ENCODE assay signal across 8 cellular contexts in genomic region chr15:74835312-74835823, GRCh38. TPM values are rescaled to one million over a fixed set of nuclear protein-coding genes. Genes with fewer than 3 reads are reported as not detected.
DNase-seq lines count a peak whose midpoint lies in the region; ATAC-seq, FAIRE-seq and TF ChIP-seq lines count a peak whose summit lies in the region.

No MANE protein-coding gene starts in this region.

- TF ChIP-seq RAD21 in SK-N-SH (IDR thresholded peaks at IDR 0.05; ENCODE audit: low read length) (peak; percentile 64), GM12878 (IDR thresholded peaks at IDR 0.05; ENCODE audit: insufficient read depth, low read depth, low read length) (peak; percentile 69)

- no peaks in the 10 kb centered on the region for H3K9me3 ChIP-seq in CD8-positive, alpha-beta T cell (ENCODE audit: low read length)
- H3K9me3 ChIP-seq in SK-N-SH = no peaks in the 10 kb centered on the region
- H3K9me3 ChIP-seq in GM12878 (replicated peaks; ENCODE audit: control insufficient read depth, insufficient read depth, low read length) = no peaks in the 10 kb centered on the region

- no peaks in the 10 kb centered on the region for H3K79me2 ChIP-seq in SK-N-SH (ENCODE audit: insufficient read depth)
- no peaks in the 10 kb centered on the region for H3K79me2 ChIP-seq in GM12878 (ENCODE audit: control insufficient read depth, insufficient read depth, low read length)

- DNase-seq in CD8-positive, alpha-beta T cell = peak in 6 of 7 experiments; percentile 13 to 62 (median 40)
- DNase-seq in HL-60 (ENCODE audit: low read depth in 1 of 2, low spot score in 1 of 2) = peak; percentile 48 to 61
- peak; percentile 87 for DNase-seq in SK-N-SH
- DNase-seq in GM12878 (ENCODE audit: low read depth, low spot score) = no peak
- DNase-seq in iPS-NIHi11 (ENCODE audit: low spot score) = peak; percentile 93
- DNase-seq in stimulated activated CD4-positive, alpha-beta T cell treated with anti-CD3 and anti-CD28 coated beads, Interleukin-4, amount 100 ng/mL, for 1 hour = peak; percentile 49

- H3K27ac Mint-ChIP-seq in CD8-positive, alpha-beta T cell = no peak overlapping the region

- no peaks in the 10 kb centered on the region for H3K27me3 ChIP-seq in CD8-positive, alpha-beta T cell (ENCODE audit: insufficient read depth, low read length)
- H3K27me3 ChIP-seq in HL-60 (ENCODE audit: insufficient read depth, poor library complexity, severe bottlenecking) (no peaks in the 10 kb centered on the region), SK-N-SH (ENCODE audit: insufficient read depth) (no peaks in the 10 kb centered on the region), GM12878 (replicated peaks in 1 of 2; ENCODE audit: control insufficient read depth in 2 of 2, insufficient read depth in 2 of 2, low read length in 1 of 2) (no peaks in the 10 kb centered on the region)

- H3K9ac ChIP-seq in SK-N-SH (no peak overlapping the region), GM12878 (ENCODE audit: control insufficient read depth, insufficient read depth, low read length) (no peak overlapping the region)

- CTCF ChIA-PET in CD8-positive, alpha-beta T cell (lab: Charles Lee) = interaction anchor here (0.6 to 4.4 kb wide), 19 partner anchors 30 to 203 kb away, joined by 3 to 23 read pairs (median 4); no protein-coding TSS in a partner anchor
- CTCF ChIA-PET in SK-N-SH (lab: Yijun Ruan, JAX) = interaction anchor here (0.7 to 10.8 kb wide), 15 partner anchors 8 to 201 kb away, joined by 3 to 95 read pairs (median 4); partner anchors contain the start of gene CSK
- CTCF ChIA-PET in GM12878 (lab: Yijun Ruan, JAX) = interaction anchor here (0.7 to 4.5 kb wide), 9 partner anchors 9 to 65 kb away, joined by 3 to 30 read pairs (median 3); partner anchors contain the start of gene CPLX3

- 52% methylated on average over 5 of the region's 5 CpGs for WGBS in SK-N-SH (ENCODE audit: low lambda C conversion rate)
- 58% methylated on average over 5 of the region's 5 CpGs for WGBS in GM12878 (ENCODE audit: insufficient coverage, insufficient replicate concordance, low lambda C conversion rate, missing lambda C conversion rate)

- peak; percentile 65 for ATAC-seq in CD8-positive, alpha-beta T cell
- ATAC-seq in GM12878 = peak; percentile 69
- no peak for ATAC-seq in HG03095 (IDR thresholded peaks at IDR 0.05; ENCODE audit: unreplicated experiment)
- ATAC-seq in HG02642 (IDR thresholded peaks at IDR 0.05; ENCODE audit: poor library complexity, unreplicated experiment) = no peak

- in situ Hi-C loops in GM12878 (cut with MboI) = no loop called here

- H3K4me1 ChIP-seq in CD8-positive, alpha-beta T cell (ENCODE audit: insufficient read depth, low read length) = no peaks in the 10 kb centered on the region
- H3K4me1 ChIP-seq in SK-N-SH (ENCODE audit: control insufficient read depth in 1 of 2, insufficient read depth in 2 of 2, low read depth in 1 of 2, low read length in 1 of 2) (peaks cover 0 to 16% of the 10 kb centered on the region in 2 experiments; a peak in 1 of 4 replicates), GM12878 (ENCODE audit: control insufficient read depth, insufficient read depth, low read length) (no peaks in the 10 kb centered on the region)

- no peaks in the 10 kb centered on the region for H3K9me2 ChIP-seq in SK-N-SH

- H3K27me3 Mint-ChIP-seq in CD8-positive, alpha-beta T cell (ENCODE audit: low read depth) = peaks cover 2% of the 10 kb centered on the region

- POLR2A ChIA-PET in CD8-positive, alpha-beta T cell (lab: Charles Lee) = interaction anchor here (0.5 kb wide), 1 partner anchor 59 kb away, joined by 3 read pairs; no protein-coding TSS in a partner anchor
- POLR2A ChIA-PET in SK-N-SH (lab: Yijun Ruan, JAX) (no interaction called here), GM12878 (lab: Charles Lee) (interaction anchor here (1.5 kb wide), 1 partner anchor 58 kb away, joined by 6 read pairs; no protein-coding TSS in a partner anchor)

- H3K27ac ChIP-seq in CD8-positive, alpha-beta T cell (ENCODE audit: low read depth, low read length) = no peak overlapping the region
- H3K27ac ChIP-seq in HL-60 (replicated peaks) = no peak overlapping the region
- no peak overlapping the region; a peak in 1 of 4 replicates for H3K27ac ChIP-seq in SK-N-SH (ENCODE audit: low read depth in 2 of 2, low read length in 1 of 2)
- no peak overlapping the region for H3K27ac ChIP-seq in GM12878 (ENCODE audit: control insufficient read depth, insufficient read depth)

- intact Hi-C loops in CD8-positive, alpha-beta T cell (cut with DNase I, micrococcal nuclease) = no loop called here
- intact Hi-C loops in GM12878 (cut with micrococcal nuclease; ENCODE audit: unreplicated experiment) = loop anchor here (1.0 to 5.0 kb wide), 2 partner anchors 65 to 198 kb away; no protein-coding TSS in a partner anchor

- H3K4me3 Mint-ChIP-seq in CD8-positive, alpha-beta T cell = no peak overlapping the region

- no peaks in the 10 kb centered on the region for H3F3A ChIP-seq in SK-N-SH (replicated peaks; ENCODE audit: insufficient read depth)

- TF ChIP-seq EP300 in SK-N-SH (IDR thresholded peaks at IDR 0.05; ENCODE audit: borderline replicate concordance in 1 of 2, low read depth in 1 of 2, low read length in 1 of 2) (no peak), GM12878 (IDR thresholded peaks at IDR 0.05; ENCODE audit: borderline replicate concordance in 1 of 2, control insufficient read depth in 1 of 2, low read depth in 2 of 2, low read length in 2 of 2) (no peak)

- H3K36me3 Mint-ChIP-seq in CD8-positive, alpha-beta T cell = peaks cover 33% of the 10 kb centered on the region

- no TSS peak for BruUV-seq in GM12878 (replicated peaks; lab: Mats Ljungman, UMichigan)

- peak; percentile 62 for TF ChIP-seq CTCF in CD8-positive, alpha-beta T cell (IDR thresholded peaks at IDR 0.05)
- TF ChIP-seq CTCF in HL-60 (IDR thresholded peaks at IDR 0.05; ENCODE audit: insufficient read depth, low read length) (peak; percentile 81), SK-N-SH (IDR thresholded peaks at IDR 0.05) (peak; percentile 74), GM12878 (IDR thresholded peaks at IDR 0.05 in 2 of 3, conservative IDR thresholded peaks at IDR 0.05 in 1 of 3; ENCODE audit: control insufficient read depth in 2 of 3, extremely low read depth in 1 of 3, insufficient read depth in 1 of 3, low read depth in 3 of 3, low read length in 3 of 3) (peak; percentile 65 to 86 (median 83))

- H3K4me2 ChIP-seq in SK-N-SH (no peak overlapping the region), GM12878 (ENCODE audit: control insufficient read depth, insufficient read depth) (no peak overlapping the region)

- SMC1A ChIA-PET in GM12878 (lab: Charles Lee; ENCODE audit: uncharacterized antibody, unreplicated experiment) = interaction anchor here (0.7 to 3.0 kb wide), 3 partner anchors 21 to 66 kb away, joined by 3 to 16 read pairs (median 7); no protein-coding TSS in a partner anchor

- no peak for TF ChIP-seq POLR2A in GM12878 (IDR thresholded peaks at IDR 0.05; ENCODE audit: low read depth, low read length)

- H2AFZ ChIP-seq in SK-N-SH (ENCODE audit: low read depth) (no peak overlapping the region), GM12878 (ENCODE audit: control insufficient read depth, low read depth, low read length) (no peak overlapping the region)

- peaks cover 6% of the 10 kb centered on the region for H3K36me3 ChIP-seq in CD8-positive, alpha-beta T cell (ENCODE audit: insufficient read depth, low read length)
- H3K36me3 ChIP-seq in SK-N-SH (replicated peaks in 1 of 2; ENCODE audit: control insufficient read depth in 1 of 2, insufficient read depth in 2 of 2, low read length in 1 of 2) (peaks cover 0 to 23% of the 10 kb centered on the region in 2 experiments), GM12878 (ENCODE audit: control insufficient read depth in 2 of 2, insufficient read depth in 2 of 2, low read length in 1 of 2) (no peaks in the 10 kb centered on the region)

- H4K20me1 ChIP-seq in SK-N-SH (ENCODE audit: insufficient read depth) (no peaks in the 10 kb centered on the region), GM12878 (ENCODE audit: control insufficient read depth, insufficient read depth) (no peaks in the 10 kb centered on the region)

- H3K9me3 Mint-ChIP-seq in CD8-positive, alpha-beta T cell = no peaks in the 10 kb centered on the region

- no peak overlapping the region for H3K4me3 ChIP-seq in CD8-positive, alpha-beta T cell (ENCODE audit: low read depth, low read length)
- H3K4me3 ChIP-seq in HL-60 (replicated peaks; ENCODE audit: insufficient read depth, low read length) = no peak overlapping the region
- peak overlapping the region in 1 of 2 experiments; percentile 49; a peak in 1 of 4 replicates for H3K4me3 ChIP-seq in SK-N-SH (ENCODE audit: low read depth in 2 of 2, low read length in 1 of 2)
- no peak overlapping the region for H3K4me3 ChIP-seq in GM12878

- H3K4me1 Mint-ChIP-seq in CD8-positive, alpha-beta T cell (ENCODE audit: low read depth) = no peaks in the 10 kb centered on the region

- RAD21 ChIA-PET in GM12878 (lab: Charles Lee; ENCODE audit: unreplicated experiment) = interaction anchor here (1.0 to 2.5 kb wide), 4 partner anchors 9 to 66 kb away, joined by 3 to 17 read pairs (median 6); partner anchors contain the start of gene CPLX3

- peak; percentile 54 for FAIRE-seq in GM12878 (lab: Jason Lieb, UNC)

RNA-seq across cellular contexts. Expression of gene ULK3, which starts 7.6 kb away (rescaled TPM):
- total RNA-seq in CD8-positive, alpha-beta T cell = 10 to 100 TPM; 34.3 to 35.1 TPM
- polyA plus RNA-seq in SK-N-SH (2012; rRNA removed) (41.3 and 55.3 TPM in 2 replicates), GM12878 (2011; rRNA removed) (29.7 and 38.8 TPM in 2 replicates), GM12878 (2014; fragmentation: Illumina TruSeq; extraction: Trizol) (19.9 and 25.4 TPM in 2 replicates), GM12878 (2014; fragmentation: Nextera tagmentation; extraction: Ambion mirVana) (1 to 10 TPM in 1 of 2 experiments, under 1 TPM in 1; 0.64 to 1.4 TPM), GM12878 (2014; rRNA removed) (35.3 and 38.9 TPM in 2 replicates), GM12878 (2016; fragmentation: Nextera tagmentation; extraction: Ambion mirVana) (10 to 100 TPM; 26.2 to 28.1 TPM)
- polyA plus RNA-seq in SK-N-SH (2012; cell fraction: cytosol; rRNA removed) = 11.1 and 17.6 TPM in 2 replicates
- polyA plus RNA-seq in SK-N-SH (2012; cell fraction: nucleus; rRNA removed) = 300 and 348 TPM in 2 replicates
- 50.6 and 54.0 TPM in 2 replicates for total RNA-seq in GM12878 (2013; cell fraction: nucleolus; rRNA removed)
- total RNA-seq in GM12878 (2014; rRNA removed) (28.2 and 29.4 TPM in 2 replicates), GM12878 (2014; rRNA removed; fragmentation: Illumina TruSeq; extraction: Trizol) (12.3 and 14.1 TPM in 2 replicates), GM12878 (2021) (27.8 and 31.9 TPM in 2 replicates)
- 10.4 TPM for polyA plus RNA-seq in GM12878 (2011; ENCODE audit: low read depth)
- polyA plus RNA-seq in GM12878 (2011; cell fraction: cytosol; rRNA removed) = 35.0 and 41.0 TPM in 2 replicates
- polyA plus RNA-seq in GM12878 (2011; cell fraction: nucleus; rRNA removed) = 214 and 258 TPM in 2 replicates
- polyA plus RNA-seq in GM12878 (2012) = 15.2 and 22.4 TPM in 2 replicates
- polyA minus RNA-seq in GM12878 (2011; rRNA and poly(A)+ RNA removed) = 19.2 and 19.5 TPM in 2 replicates
- polyA minus RNA-seq in GM12878 (2011; cell fraction: cytosol; rRNA and poly(A)+ RNA removed) = 6.1 and 9.3 TPM in 2 replicates
- 21.8 and 23.7 TPM in 2 replicates for polyA minus RNA-seq in GM12878 (2011; cell fraction: nucleus; rRNA and poly(A)+ RNA removed)

RNA-seq across cellular contexts. Expression of gene CPLX3, which starts 8.9 kb away (rescaled TPM):
- total RNA-seq in CD8-positive, alpha-beta T cell = under 1 TPM; 0.19 to 0.36 TPM
- polyA plus RNA-seq in SK-N-SH (2012; rRNA removed) = not detected in 2 replicates
- polyA plus RNA-seq in SK-N-SH (2012; cell fraction: cytosol; rRNA removed) = not detected in 2 replicates
- 0.08 and 0.23 TPM in 2 replicates for polyA plus RNA-seq in SK-N-SH (2012; cell fraction: nucleus; rRNA removed)
- total RNA-seq in GM12878 (2013; cell fraction: nucleolus; rRNA removed) = not detected in 2 replicates
- 0.11 TPM in 1 of 2 replicates, not detected in the other for total RNA-seq in GM12878 (2014; rRNA removed)
- not detected in 2 replicates for total RNA-seq in GM12878 (2014; rRNA removed; fragmentation: Illumina TruSeq; extraction: Trizol)
- not detected in 2 replicates for total RNA-seq in GM12878 (2021)
- not detected for polyA plus RNA-seq in GM12878 (2011; ENCODE audit: low read depth)
- not detected in 2 replicates for polyA plus RNA-seq in GM12878 (2011; rRNA removed)
- polyA plus RNA-seq in GM12878 (2011; cell fraction: cytosol; rRNA removed) = not detected in 2 replicates
- polyA plus RNA-seq in GM12878 (2011; cell fraction: nucleus; rRNA removed) = 0.16 and 0.24 TPM in 2 replicates
- polyA plus RNA-seq in GM12878 (2012) = not detected in 2 replicates
- not detected in 2 replicates for polyA plus RNA-seq in GM12878 (2014; fragmentation: Illumina TruSeq; extraction: Trizol)
- polyA plus RNA-seq in GM12878 (2014; fragmentation: Nextera tagmentation; extraction: Ambion mirVana) = under 1 TPM in 1 of 2 experiments, not detected in 1; 0.02 TPM
- 0.04 TPM in 1 of 2 replicates, not detected in the other for polyA plus RNA-seq in GM12878 (2014; rRNA removed)
- polyA plus RNA-seq in GM12878 (2016; fragmentation: Nextera tagmentation; extraction: Ambion mirVana) = not detected
- not detected in 2 replicates for polyA minus RNA-seq in GM12878 (2011; rRNA and poly(A)+ RNA removed)
- not detected in 2 replicates for polyA minus RNA-seq in GM12878 (2011; cell fraction: cytosol; rRNA and poly(A)+ RNA removed)
- polyA minus RNA-seq in GM12878 (2011; cell fraction: nucleus; rRNA and poly(A)+ RNA removed) = not detected in 2 replicates

RNA-seq across cellular contexts. Expression of gene LMAN1L, which starts 22.7 kb away (rescaled TPM):
- not detected for total RNA-seq in CD8-positive, alpha-beta T cell
- polyA plus RNA-seq in SK-N-SH (2012; rRNA removed) (0.02 TPM in 1 of 2 replicates, not detected in the other), GM12878 (2011; rRNA removed) (not detected in 2 replicates), GM12878 (2014; fragmentation: Illumina TruSeq; extraction: Trizol) (not detected in 2 replicates), GM12878 (2014; fragmentation: Nextera tagmentation; extraction: Ambion mirVana) (not detected), GM12878 (2014; rRNA removed) (not detected in 2 replicates), GM12878 (2016; fragmentation: Nextera tagmentation; extraction: Ambion mirVana) (not detected)
- not detected in 2 replicates for polyA plus RNA-seq in SK-N-SH (2012; cell fraction: cytosol; rRNA removed)
- 0.04 and 0.08 TPM in 2 replicates for polyA plus RNA-seq in SK-N-SH (2012; cell fraction: nucleus; rRNA removed)
- total RNA-seq in GM12878 (2013; cell fraction: nucleolus; rRNA removed) = 0.47 and 0.61 TPM in 2 replicates
- total RNA-seq in GM12878 (2014; rRNA removed) (not detected in 2 replicates), GM12878 (2014; rRNA removed; fragmentation: Illumina TruSeq; extraction: Trizol) (not detected in 2 replicates), GM12878 (2021) (not detected in 2 replicates)
- polyA plus RNA-seq in GM12878 (2011; ENCODE audit: low read depth) = not detected
- not detected in 2 replicates for polyA plus RNA-seq in GM12878 (2011; cell fraction: cytosol; rRNA removed)
- polyA plus RNA-seq in GM12878 (2011; cell fraction: nucleus; rRNA removed) = 0.16 and 0.76 TPM in 2 replicates
- 0.20 and 0.32 TPM in 2 replicates for polyA plus RNA-seq in GM12878 (2012)
- polyA minus RNA-seq in GM12878 (2011; rRNA and poly(A)+ RNA removed) = 0.29 TPM in 1 of 2 replicates, not detected in the other
- polyA minus RNA-seq in GM12878 (2011; cell fraction: cytosol; rRNA and poly(A)+ RNA removed) = not detected in 2 replicates
- polyA minus RNA-seq in GM12878 (2011; cell fraction: nucleus; rRNA and poly(A)+ RNA removed) = not detected in 2 replicates

RNA-seq across cellular contexts. Expression of gene SCAMP2, which starts 37.8 kb away (rescaled TPM):
- 10 to 100 TPM; 48.7 to 57.2 TPM for total RNA-seq in CD8-positive, alpha-beta T cell
- 88.1 and 99.5 TPM in 2 replicates for polyA plus RNA-seq in SK-N-SH (2012; rRNA removed)
- 58.0 and 74.0 TPM in 2 replicates for polyA plus RNA-seq in SK-N-SH (2012; cell fraction: cytosol; rRNA removed)
- 47.0 and 56.7 TPM in 2 replicates for polyA plus RNA-seq in SK-N-SH (2012; cell fraction: nucleus; rRNA removed)
- total RNA-seq in GM12878 (2013; cell fraction: nucleolus; rRNA removed) = 61.5 and 62.7 TPM in 2 replicates
- 51.2 and 54.8 TPM in 2 replicates for total RNA-seq in GM12878 (2014; rRNA removed)
- 33.4 and 34.2 TPM in 2 replicates for total RNA-seq in GM12878 (2014; rRNA removed; fragmentation: Illumina TruSeq; extraction: Trizol)
- 98.5 and 101 TPM in 2 replicates for total RNA-seq in GM12878 (2021)
- 45.6 TPM for polyA plus RNA-seq in GM12878 (2011; ENCODE audit: low read depth)
- 30.8 and 117 TPM in 2 replicates for polyA plus RNA-seq in GM12878 (2011; rRNA removed)
- polyA plus RNA-seq in GM12878 (2011; cell fraction: cytosol; rRNA removed) = 93.5 and 127 TPM in 2 replicates
- polyA plus RNA-seq in GM12878 (2011; cell fraction: nucleus; rRNA removed) = 94.2 and 105 TPM in 2 replicates
- polyA plus RNA-seq in GM12878 (2012) = 80.2 and 83.4 TPM in 2 replicates
- polyA plus RNA-seq in GM12878 (2014; fragmentation: Illumina TruSeq; extraction: Trizol) = 112 and 114 TPM in 2 replicates
- 10 to 100 TPM; 10.9 to 22.5 TPM for polyA plus RNA-seq in GM12878 (2014; fragmentation: Nextera tagmentation; extraction: Ambion mirVana)
- 98.4 and 118 TPM in 2 replicates for polyA plus RNA-seq in GM12878 (2014; rRNA removed)
- 100 to 1,000 TPM; 156 to 158 TPM for polyA plus RNA-seq in GM12878 (2016; fragmentation: Nextera tagmentation; extraction: Ambion mirVana)
- 106 and 111 TPM in 2 replicates for polyA minus RNA-seq in GM12878 (2011; rRNA and poly(A)+ RNA removed)
- 42.9 and 46.9 TPM in 2 replicates for polyA minus RNA-seq in GM12878 (2011; cell fraction: cytosol; rRNA and poly(A)+ RNA removed)
- 23.8 and 33.4 TPM in 2 replicates for polyA minus RNA-seq in GM12878 (2011; cell fraction: nucleus; rRNA and poly(A)+ RNA removed)

RNA-seq across cellular contexts. Expression of gene CSK, which starts 53.5 kb away (rescaled TPM):
- total RNA-seq in CD8-positive, alpha-beta T cell = 100 to 1,000 TPM in 1 of 2 experiments, 10 to 100 TPM in 1; 99.5 to 118 TPM
- polyA plus RNA-seq in SK-N-SH (2012; rRNA removed) (34.7 and 53.1 TPM in 2 replicates), GM12878 (2011; rRNA removed) (54.2 and 107 TPM in 2 replicates), GM12878 (2014; fragmentation: Illumina TruSeq; extraction: Trizol) (39.6 and 132 TPM in 2 replicates), GM12878 (2014; fragmentation: Nextera tagmentation; extraction: Ambion mirVana) (10 to 100 TPM in 1 of 2 experiments, 1 to 10 TPM in 1; 3.4 to 11.5 TPM), GM12878 (2014; rRNA removed) (134 and 172 TPM in 2 replicates), GM12878 (2016; fragmentation: Nextera tagmentation; extraction: Ambion mirVana) (10 to 100 TPM; 53.4 to 74.3 TPM)
- 25.5 and 43.5 TPM in 2 replicates for polyA plus RNA-seq in SK-N-SH (2012; cell fraction: cytosol; rRNA removed)
- 94.6 and 111 TPM in 2 replicates for polyA plus RNA-seq in SK-N-SH (2012; cell fraction: nucleus; rRNA removed)
- total RNA-seq in GM12878 (2013; cell fraction: nucleolus; rRNA removed) = 239 and 258 TPM in 2 replicates
- total RNA-seq in GM12878 (2014; rRNA removed) (70.9 and 77.3 TPM in 2 replicates), GM12878 (2014; rRNA removed; fragmentation: Illumina TruSeq; extraction: Trizol) (68.1 and 70.9 TPM in 2 replicates), GM12878 (2021) (313 and 327 TPM in 2 replicates)
- 88.8 TPM for polyA plus RNA-seq in GM12878 (2011; ENCODE audit: low read depth)
- polyA plus RNA-seq in GM12878 (2011; cell fraction: cytosol; rRNA removed) = 137 and 141 TPM in 2 replicates
- polyA plus RNA-seq in GM12878 (2011; cell fraction: nucleus; rRNA removed) = 436 and 515 TPM in 2 replicates
- 170 and 175 TPM in 2 replicates for polyA plus RNA-seq in GM12878 (2012)
- 134 and 177 TPM in 2 replicates for polyA minus RNA-seq in GM12878 (2011; rRNA and poly(A)+ RNA removed)
- polyA minus RNA-seq in GM12878 (2011; cell fraction: cytosol; rRNA and poly(A)+ RNA removed) = 98.8 and 103 TPM in 2 replicates
- 80.9 and 166 TPM in 2 replicates for polyA minus RNA-seq in GM12878 (2011; cell fraction: nucleus; rRNA and poly(A)+ RNA removed)

Comparison
In these comparisons a context has a peak if more than half of its experiments do, and no peak if none do; other contexts are left out.
1. ATAC-seq: peak in CD8-positive, alpha-beta T cell (single experiment) and GM12878 (single experiment); none in HG03095 (single experiment) and HG02642 (single experiment).
2. Peak in every context shown above with its lines, with median percentiles within 50 percentile points of each other: CTCF ChIP-seq.